In the genomic region with DNA sequence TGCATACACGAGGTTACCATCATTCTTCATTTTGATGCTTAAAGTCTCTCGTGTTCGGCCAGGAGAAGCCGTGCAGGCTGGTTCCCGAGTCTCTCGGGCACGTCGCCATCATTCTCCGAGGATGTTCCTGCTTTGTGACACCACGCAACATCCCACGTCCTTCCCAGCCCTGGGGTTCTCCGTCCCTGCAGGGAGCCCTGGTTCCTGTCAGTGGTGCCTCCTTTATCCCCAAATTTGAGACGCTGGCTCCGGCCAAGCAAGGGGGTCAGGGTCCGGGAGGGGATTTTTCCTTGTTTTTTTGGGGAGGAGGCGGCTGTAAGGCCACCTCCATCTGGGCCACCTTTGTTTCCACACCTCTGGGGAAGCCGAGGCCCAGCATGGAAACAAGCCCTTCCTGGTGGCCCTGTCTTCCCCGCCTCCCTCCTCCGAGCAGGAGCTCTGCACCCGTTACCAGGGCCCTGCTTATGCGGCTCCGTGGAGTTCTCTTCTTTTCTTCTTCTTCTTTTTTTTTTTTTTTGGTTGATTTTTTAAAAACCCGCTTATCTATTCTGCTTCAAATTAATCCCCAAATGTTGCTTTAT, we compare ENCODE assay signal across 21 cellular contexts. TPM values are rescaled to one million over a fixed set of nuclear protein-coding genes. Genes with fewer than 3 reads are reported as not detected.
"Had no signal": no experiment of that assay in that cellular context is flagged by ENCODE, and none has a peak within 500 bp of the region (broad histone marks: within the 10 kb centered on the region; RNA-seq: fewer than 3 reads in every experiment).

No MANE protein-coding gene starts in this region.

- DNase-seq: KBM-7, NCI-H1092, NCI-H1105 treated with DMSO at 0.1 percent for 48 hours, NCI-H1417 treated with DMSO at 0.1 percent for 48 hours, NCI-H146, NCI-H1694 treated with DMSO at 0.1 percent for 48 hours, NCI-H1930, NCI-H2081, NCI-H2107, NCI-H524, NCI-H526 treated with DMSO at 0.1 percent for 48 hours, NCI-H774, Right ventricle myocardium superior, RPMI8226, SIG-M5 had no signal

- H3K36me3 ChIP-seq: SJSA1 had no signal

- H3K27ac ChIP-seq: SJSA1, SK-N-MC had no signal

- H3K4me3 ChIP-seq: SJSA1, SK-N-MC had no signal

- H3K4me1 ChIP-seq: SJSA1 had no signal

RNA-seq across cellular contexts. Expression of gene TEX29, which starts 50.2 kb away (rescaled TPM):
- total RNA-seq: HT-29, LHCN-M2, MCF 10A, NCI-H460, Right ventricle myocardium superior had no signal
